8 cellular contexts compared by ENCODE assay signal in the genomic region with DNA sequence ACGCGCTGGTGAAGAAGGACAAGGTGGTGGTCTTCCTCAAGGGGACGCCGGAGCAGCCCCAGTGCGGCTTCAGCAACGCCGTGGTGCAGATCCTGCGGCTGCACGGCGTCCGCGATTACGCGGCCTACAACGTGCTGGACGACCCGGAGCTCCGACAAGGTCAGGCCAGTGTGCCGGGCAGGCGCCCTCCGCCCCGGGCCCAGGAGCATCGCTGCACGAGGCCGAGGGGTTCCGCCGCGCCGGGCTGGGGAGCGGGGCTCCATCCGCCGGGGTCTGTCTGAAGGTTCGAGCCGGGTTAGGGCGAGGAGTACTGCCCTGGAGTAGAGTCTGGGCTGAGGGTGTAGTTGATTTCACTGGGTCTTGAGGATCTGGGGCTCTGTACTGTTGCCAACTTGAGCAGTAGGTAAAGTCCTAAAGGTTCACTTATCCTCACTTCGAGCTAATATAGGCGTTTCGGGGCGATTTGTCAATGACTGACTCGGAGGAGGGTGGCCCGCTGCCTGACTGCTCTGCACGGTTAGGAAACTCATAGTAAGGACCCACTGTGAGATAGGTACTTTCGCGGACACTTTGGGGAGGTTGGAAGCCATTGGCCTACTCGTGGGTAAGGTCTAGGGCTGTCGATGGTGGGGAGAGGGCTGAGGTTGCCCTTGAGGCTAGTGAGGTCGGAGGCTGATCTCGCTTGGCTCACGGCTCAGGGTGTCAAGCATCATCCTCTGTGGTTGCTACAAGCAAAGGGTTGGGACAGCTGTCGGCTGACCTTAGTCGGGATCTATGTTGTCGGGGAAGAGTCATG. TPM values are rescaled to one million over a fixed set of nuclear protein-coding genes. Genes with fewer than 3 reads are reported as not detected.
DNase-seq lines count a peak whose midpoint lies in the region; ATAC-seq and TF ChIP-seq lines count a peak whose summit lies in the region.

No MANE protein-coding gene starts in this region.

- H3K27me3 ChIP-seq in dorsolateral prefrontal cortex, result no peaks in the 10 kb centered on the region

- peak overlapping the region; percentile 86 to 97 (median 91) for H3K27ac Mint-ChIP-seq in naive thymus-derived CD8-positive, alpha-beta T cell

- H3K4me3 ChIP-seq in dorsolateral prefrontal cortex, result peak overlapping the region; percentile 70 to 100 (median 95)

- no peaks in the 10 kb centered on the region for H3K9me3 Mint-ChIP-seq in naive thymus-derived CD8-positive, alpha-beta T cell

- DNase-seq in NAMALWA (ENCODE audit: low spot score) (peak; percentile 46), dorsolateral prefrontal cortex (peak in 1 of 10 donors; percentile 52), ACHN (no peak), ecto neural progenitor cell (ENCODE audit: low spot score) (no peak)
- DNase-seq in naive thymus-derived CD8-positive, alpha-beta T cell, result peak in 2 of 10 donors; percentile 15 to 16
- no peak for DNase-seq in central memory CD4-positive, alpha-beta T cell

- peaks cover 0 to 11% (median 0%) of the 10 kb centered on the region in 3 donors for H3K36me3 Mint-ChIP-seq in naive thymus-derived CD8-positive, alpha-beta T cell

- H3K27ac ChIP-seq in C4-2B, result peak overlapping the region; percentile 90
- H3K27ac ChIP-seq in dorsolateral prefrontal cortex, result peak overlapping the region in 16 of 59 donors; percentile 9 to 89 (median 72)

- in situ Hi-C loops in ACHN (cut with HindIII; ENCODE audit: low pct_ligation_motif_present, low pct_unique_long_range_greater_than_20kb, low sequenced_read_pairs), result no loop called here

- no peaks in the 10 kb centered on the region for H3K27me3 Mint-ChIP-seq in naive thymus-derived CD8-positive, alpha-beta T cell

- H3K4me1 Mint-ChIP-seq in naive thymus-derived CD8-positive, alpha-beta T cell, result peaks cover 33 to 78% (median 70%) of the 10 kb centered on the region in 4 donors

- POLR2A ChIA-PET in naive thymus-derived CD8-positive, alpha-beta T cell (lab: Charles Lee), result interaction anchor here (1.2 to 3.0 kb wide), 7 partner anchors 11 to 378 kb away, joined by 3 to 45 read pairs (median 7); a partner anchor contains a TSS

- TF ChIP-seq CTCF in C4-2B (conservative IDR thresholded peaks at IDR 0.05), result no peak; the same call in 1 of the 2 replicates
- no peak for TF ChIP-seq CTCF in dorsolateral prefrontal cortex (IDR thresholded peaks at IDR 0.05 in 54 of 56, conservative IDR thresholded peaks at IDR 0.05 in 2 of 56; ENCODE audit: low read depth in 1 of 56, partially characterized antibody in 56 of 56)

- H3K4me3 Mint-ChIP-seq in naive thymus-derived CD8-positive, alpha-beta T cell, result peak overlapping the region; percentile 85 to 98 (median 96)

- peak; percentile 7 for ATAC-seq in GM19397 (IDR thresholded peaks at IDR 0.05; ENCODE audit: unreplicated experiment)
- ATAC-seq in naive thymus-derived CD8-positive, alpha-beta T cell, result no peak

- intact Hi-C loops in dorsolateral prefrontal cortex (cut with DNase I), result no loop called here

RNA-seq across cellular contexts. Expression of a gene that starts 0.6 kb away (rescaled TPM):
- 10 to 100 TPM; 17.9 to 48.1 (median 33.3) TPM for total RNA-seq in dorsolateral prefrontal cortex
- 10 to 100 TPM; 17.9 to 22.5 TPM for total RNA-seq in naive thymus-derived CD8-positive, alpha-beta T cell
- polyA plus RNA-seq in naive thymus-derived CD8-positive, alpha-beta T cell, result 10 to 100 TPM; 61.6 to 87.6 (median 67.6) TPM

RNA-seq across cellular contexts. Expression of a gene that starts 19.0 kb away (rescaled TPM):
- 10 to 100 TPM in 85 of 120 experiments, 1 to 10 TPM in 35; 5.1 to 41.5 (median 12.5) TPM for total RNA-seq in dorsolateral prefrontal cortex
- total RNA-seq in naive thymus-derived CD8-positive, alpha-beta T cell, result 10 to 100 TPM; 47.1 to 48.2 TPM
- polyA plus RNA-seq in naive thymus-derived CD8-positive, alpha-beta T cell, result 1 to 10 TPM; 2.4 to 4.6 (median 4.5) TPM
